In the genomic region with DNA sequence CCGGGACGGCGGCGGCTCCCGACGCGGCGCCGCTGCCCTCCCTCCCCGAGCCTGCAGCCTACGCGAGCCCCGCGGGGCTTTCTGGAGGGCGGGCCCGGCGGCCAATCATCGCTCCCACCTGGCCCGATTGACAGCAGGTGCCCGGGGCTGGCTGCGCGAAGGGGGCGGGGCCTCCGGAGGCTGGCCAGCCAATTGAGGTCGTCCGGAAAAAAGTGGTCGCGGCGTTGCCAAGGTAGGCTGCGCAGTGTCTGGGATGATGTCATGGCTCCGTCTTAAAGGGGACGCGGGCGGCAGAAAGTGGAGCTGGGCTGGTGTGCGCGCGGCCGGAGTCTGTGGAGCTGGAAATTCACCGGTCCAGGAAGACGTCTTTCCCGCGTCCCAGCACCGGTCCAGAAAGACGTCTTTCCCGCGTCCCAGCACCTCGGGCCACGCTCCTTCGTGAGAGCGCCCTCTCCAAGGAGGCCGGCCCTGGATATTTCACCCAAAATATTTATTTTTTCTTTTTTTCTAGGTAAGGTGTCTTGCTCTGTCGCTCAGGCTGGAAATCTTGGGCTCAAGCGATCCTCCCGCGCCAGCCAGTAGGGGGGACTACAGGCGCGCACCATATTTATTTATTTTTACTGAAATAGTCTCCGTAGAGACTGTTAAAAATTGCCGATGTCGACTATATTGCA, we compare ENCODE assay signal across 1 cellular context.
TF ChIP-seq lines count a peak whose summit lies in the region.

TSS of gene ACTR1B (minus strand) at position 83 of the 674 bp plus-strand sequence. CDS start 154 bp downstream, outside the sequence.

TF ChIP-seq in K562, 482 proteins besides CTCF, POLR2A, EP300 and RAD21 (continued from another document and continues in another):
- TF ChIP-seq, protein P1, sequence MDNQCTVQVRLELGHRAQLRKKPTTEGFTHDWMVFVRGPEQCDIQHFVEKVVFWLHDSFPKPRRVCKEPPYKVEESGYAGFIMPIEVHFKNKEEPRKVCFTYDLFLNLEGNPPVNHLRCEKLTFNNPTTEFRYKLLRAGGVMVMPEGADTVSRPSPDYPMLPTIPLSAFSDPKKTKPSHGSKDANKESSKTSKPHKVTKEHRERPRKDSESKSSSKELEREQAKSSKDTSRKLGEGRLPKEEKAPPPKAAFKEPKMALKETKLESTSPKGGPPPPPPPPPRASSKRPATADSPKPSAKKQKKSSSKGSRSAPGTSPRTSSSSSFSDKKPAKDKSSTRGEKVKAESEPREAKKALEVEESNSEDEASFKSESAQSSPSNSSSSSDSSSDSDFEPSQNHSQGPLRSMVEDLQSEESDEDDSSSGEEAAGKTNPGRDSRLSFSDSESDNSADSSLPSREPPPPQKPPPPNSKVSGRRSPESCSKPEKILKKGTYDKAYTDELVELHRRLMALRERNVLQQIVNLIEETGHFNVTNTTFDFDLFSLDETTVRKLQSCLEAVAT (IDR thresholded peaks at IDR 0.05) = no peak; a peak in 1 of 4 replicates
- TF ChIP-seq SMC3 (conservative IDR thresholded peaks at IDR 0.05; ENCODE audit: insufficient read depth, low read depth, low read length) = 0 out of 2 replicates have a peak, but pooled peaks have one; percentile 1
- TF ChIP-seq BACH1 (tag; IDR thresholded peaks at IDR 0.05) = no peak
- TF ChIP-seq CHD2 (IDR thresholded peaks at IDR 0.05; ENCODE audit: low read depth, low read length) = peak; percentile 66
- no peak for TF ChIP-seq ZNF695 (CRISPR knock-in tag; IDR thresholded peaks at IDR 0.05)
- TF ChIP-seq TOE1 (IDR thresholded peaks at IDR 0.05; ENCODE audit: borderline replicate concordance) = peak; percentile 81; the same call in 1 of the 2 replicates
- no peak for TF ChIP-seq TOE1 (CRISPR knock-in tag; IDR thresholded peaks at IDR 0.05; ENCODE audit: borderline replicate concordance, low read depth)
- TF ChIP-seq FOXK2 (conservative IDR thresholded peaks at IDR 0.05 in 1 of 2, IDR thresholded peaks at IDR 0.05 in 1 of 2; ENCODE audit: low read depth in 2 of 2) = peak in 1 of 2 experiments; percentile 52; a peak in 1 of 4 replicates
- TF ChIP-seq MAZ (CRISPR knock-in tag; conservative IDR thresholded peaks at IDR 0.05 in 1 of 2, IDR thresholded peaks at IDR 0.05 in 1 of 2) = peak in 1 of 2 experiments; percentile 43; a peak in 1 of 4 replicates
- TF ChIP-seq HMGN3 (IDR thresholded peaks at IDR 0.05; ENCODE audit: borderline replicate concordance, extremely low read depth, insufficient read length, low read depth, low read length) = peak; percentile 91
- no peak; the same call in 1 of the 2 replicates for TF ChIP-seq ARID1B (IDR thresholded peaks at IDR 0.05)
- peak; percentile 60; the same call in 1 of the 2 replicates for TF ChIP-seq GTF2E2 (tag; IDR thresholded peaks at IDR 0.05)
- TF ChIP-seq NBN (IDR thresholded peaks at IDR 0.05; ENCODE audit: low read depth) = peak; percentile 52; the same call in 1 of the 2 replicates
- TF ChIP-seq ELF4 (CRISPR knock-in tag; IDR thresholded peaks at IDR 0.05) = no peak
- no peak for TF ChIP-seq CREBBP (IDR thresholded peaks at IDR 0.05; ENCODE audit: low read depth, low read length)
- TF ChIP-seq PCBP2 (IDR thresholded peaks at IDR 0.05; ENCODE audit: low read depth, low read length, poor library complexity, severe bottlenecking) = no peak
- no peak for TF ChIP-seq U2AF2 (optimal IDR thresholded peaks at IDR 0.05; ENCODE audit: low read depth, low read length)
- TF ChIP-seq ZNF561 (CRISPR knock-in tag; conservative IDR thresholded peaks at IDR 0.05) = no peak; the same call in 1 of the 2 replicates
- peak; percentile 86 for TF ChIP-seq E2F3 (CRISPR knock-in tag; IDR thresholded peaks at IDR 0.05)
- TF ChIP-seq ILK (tag; IDR thresholded peaks at IDR 0.05; ENCODE audit: borderline replicate concordance, low read depth) = no peak
- 0 out of 2 replicates have a peak, but pooled peaks have one; percentile 36 for TF ChIP-seq HDAC2 (IDR thresholded peaks at IDR 0.05)
- TF ChIP-seq, protein P2, sequence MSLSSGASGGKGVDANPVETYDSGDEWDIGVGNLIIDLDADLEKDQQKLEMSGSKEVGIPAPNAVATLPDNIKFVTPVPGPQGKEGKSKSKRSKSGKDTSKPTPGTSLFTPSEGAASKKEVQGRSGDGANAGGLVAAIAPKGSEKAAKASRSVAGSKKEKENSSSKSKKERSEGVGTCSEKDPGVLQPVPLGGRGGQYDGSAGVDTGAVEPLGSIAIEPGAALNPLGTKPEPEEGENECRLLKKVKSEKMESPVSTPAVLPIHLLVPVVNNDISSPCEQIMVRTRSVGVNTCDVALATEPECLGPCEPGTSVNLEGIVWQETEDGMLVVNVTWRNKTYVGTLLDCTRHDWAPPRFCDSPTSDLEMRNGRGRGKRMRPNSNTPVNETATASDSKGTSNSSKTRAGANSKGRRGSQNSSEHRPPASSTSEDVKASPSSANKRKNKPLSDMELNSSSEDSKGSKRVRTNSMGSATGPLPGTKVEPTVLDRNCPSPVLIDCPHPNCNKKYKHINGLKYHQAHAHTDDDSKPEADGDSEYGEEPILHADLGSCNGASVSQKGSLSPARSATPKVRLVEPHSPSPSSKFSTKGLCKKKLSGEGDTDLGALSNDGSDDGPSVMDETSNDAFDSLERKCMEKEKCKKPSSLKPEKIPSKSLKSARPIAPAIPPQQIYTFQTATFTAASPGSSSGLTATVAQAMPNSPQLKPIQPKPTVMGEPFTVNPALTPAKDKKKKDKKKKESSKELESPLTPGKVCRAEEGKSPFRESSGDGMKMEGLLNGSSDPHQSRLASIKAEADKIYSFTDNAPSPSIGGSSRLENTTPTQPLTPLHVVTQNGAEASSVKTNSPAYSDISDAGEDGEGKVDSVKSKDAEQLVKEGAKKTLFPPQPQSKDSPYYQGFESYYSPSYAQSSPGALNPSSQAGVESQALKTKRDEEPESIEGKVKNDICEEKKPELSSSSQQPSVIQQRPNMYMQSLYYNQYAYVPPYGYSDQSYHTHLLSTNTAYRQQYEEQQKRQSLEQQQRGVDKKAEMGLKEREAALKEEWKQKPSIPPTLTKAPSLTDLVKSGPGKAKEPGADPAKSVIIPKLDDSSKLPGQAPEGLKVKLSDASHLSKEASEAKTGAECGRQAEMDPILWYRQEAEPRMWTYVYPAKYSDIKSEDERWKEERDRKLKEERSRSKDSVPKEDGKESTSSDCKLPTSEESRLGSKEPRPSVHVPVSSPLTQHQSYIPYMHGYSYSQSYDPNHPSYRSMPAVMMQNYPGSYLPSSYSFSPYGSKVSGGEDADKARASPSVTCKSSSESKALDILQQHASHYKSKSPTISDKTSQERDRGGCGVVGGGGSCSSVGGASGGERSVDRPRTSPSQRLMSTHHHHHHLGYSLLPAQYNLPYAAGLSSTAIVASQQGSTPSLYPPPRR (CRISPR knock-in tag; IDR thresholded peaks at IDR 0.05; ENCODE audit: borderline replicate concordance) = no peak
- no peak for TF ChIP-seq DDX20 (tag; IDR thresholded peaks at IDR 0.05; ENCODE audit: low read depth)
- no peak for TF ChIP-seq BCLAF1 (IDR thresholded peaks at IDR 0.05; ENCODE audit: borderline replicate concordance in 1 of 2, control insufficient read depth in 1 of 2, low read depth in 2 of 2, low read length in 1 of 2)
- no peak for TF ChIP-seq SMARCA5 (IDR thresholded peaks at IDR 0.05)
- TF ChIP-seq ZNF277 (CRISPR knock-in tag; IDR thresholded peaks at IDR 0.05; ENCODE audit: borderline replicate concordance) = no peak
- TF ChIP-seq HDGF (IDR thresholded peaks at IDR 0.05) = no peak
- peak; percentile 62; the same call in 1 of the 2 replicates for TF ChIP-seq KAT7 (CRISPR knock-in tag; IDR thresholded peaks at IDR 0.05; ENCODE audit: borderline replicate concordance)
- no peak for TF ChIP-seq ZNF23 (CRISPR knock-in tag; IDR thresholded peaks at IDR 0.05)
- TF ChIP-seq ASH1L (IDR thresholded peaks at IDR 0.05; ENCODE audit: borderline replicate concordance, low read depth, partially characterized antibody) = peak; percentile 42
- peak; percentile 71 for TF ChIP-seq C11orf30 (IDR thresholded peaks at IDR 0.05; ENCODE audit: low read depth)
- no peak for TF ChIP-seq TEAD2 (tag; IDR thresholded peaks at IDR 0.05)
- TF ChIP-seq TEAD1 (CRISPR knock-in tag; IDR thresholded peaks at IDR 0.05) = no peak
- TF ChIP-seq, protein P3, sequence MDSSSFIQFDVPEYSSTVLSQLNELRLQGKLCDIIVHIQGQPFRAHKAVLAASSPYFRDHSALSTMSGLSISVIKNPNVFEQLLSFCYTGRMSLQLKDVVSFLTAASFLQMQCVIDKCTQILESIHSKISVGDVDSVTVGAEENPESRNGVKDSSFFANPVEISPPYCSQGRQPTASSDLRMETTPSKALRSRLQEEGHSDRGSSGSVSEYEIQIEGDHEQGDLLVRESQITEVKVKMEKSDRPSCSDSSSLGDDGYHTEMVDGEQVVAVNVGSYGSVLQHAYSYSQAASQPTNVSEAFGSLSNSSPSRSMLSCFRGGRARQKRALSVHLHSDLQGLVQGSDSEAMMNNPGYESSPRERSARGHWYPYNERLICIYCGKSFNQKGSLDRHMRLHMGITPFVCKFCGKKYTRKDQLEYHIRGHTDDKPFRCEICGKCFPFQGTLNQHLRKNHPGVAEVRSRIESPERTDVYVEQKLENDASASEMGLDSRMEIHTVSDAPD (CRISPR knock-in tag; IDR thresholded peaks at IDR 0.05) = no peak
- peak; percentile 90 for TF ChIP-seq EP400 (IDR thresholded peaks at IDR 0.05)
- TF ChIP-seq MAFF (IDR thresholded peaks at IDR 0.05; ENCODE audit: low read length) = peak; percentile 65
- TF ChIP-seq ZSCAN29 (IDR thresholded peaks at IDR 0.05) = no peak
- no peak for TF ChIP-seq THRAP3 (IDR thresholded peaks at IDR 0.05; ENCODE audit: borderline replicate concordance)
- peak; percentile 65; the same call in 1 of the 2 replicates for TF ChIP-seq FOSL1 (tag; conservative IDR thresholded peaks at IDR 0.05)
- no peak for TF ChIP-seq ARHGAP35 (IDR thresholded peaks at IDR 0.05; ENCODE audit: partially characterized antibody)
- TF ChIP-seq PATZ1 (CRISPR knock-in tag; IDR thresholded peaks at IDR 0.05; ENCODE audit: borderline replicate concordance) = no peak
- 0 out of 2 replicates have a peak, but pooled peaks have one; percentile 13 for TF ChIP-seq ZNF75A (CRISPR knock-in tag; IDR thresholded peaks at IDR 0.05)
- no peak for TF ChIP-seq HIVEP1 (CRISPR knock-in tag; IDR thresholded peaks at IDR 0.05)
- TF ChIP-seq, protein P4, sequence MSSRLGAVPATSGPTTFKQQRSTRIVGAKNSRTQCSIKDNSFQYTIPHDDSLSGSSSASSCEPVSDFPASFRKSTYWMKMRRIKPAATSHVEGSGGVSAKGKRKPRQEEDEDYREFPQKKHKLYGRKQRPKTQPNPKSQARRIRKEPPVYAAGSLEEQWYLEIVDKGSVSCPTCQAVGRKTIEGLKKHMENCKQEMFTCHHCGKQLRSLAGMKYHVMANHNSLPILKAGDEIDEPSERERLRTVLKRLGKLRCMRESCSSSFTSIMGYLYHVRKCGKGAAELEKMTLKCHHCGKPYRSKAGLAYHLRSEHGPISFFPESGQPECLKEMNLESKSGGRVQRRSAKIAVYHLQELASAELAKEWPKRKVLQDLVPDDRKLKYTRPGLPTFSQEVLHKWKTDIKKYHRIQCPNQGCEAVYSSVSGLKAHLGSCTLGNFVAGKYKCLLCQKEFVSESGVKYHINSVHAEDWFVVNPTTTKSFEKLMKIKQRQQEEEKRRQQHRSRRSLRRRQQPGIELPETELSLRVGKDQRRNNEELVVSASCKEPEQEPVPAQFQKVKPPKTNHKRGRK (tag; IDR thresholded peaks at IDR 0.05) = no peak
- peak; percentile 87 for TF ChIP-seq CXXC5 (CRISPR knock-in tag; IDR thresholded peaks at IDR 0.05)
- peak; percentile 57; the same call in 1 of the 2 replicates for TF ChIP-seq FOXJ2 (tag; IDR thresholded peaks at IDR 0.05)
- no peak for TF ChIP-seq ZNF696 (CRISPR knock-in tag; conservative IDR thresholded peaks at IDR 0.05)
- no peak for TF ChIP-seq LEF1 (IDR thresholded peaks at IDR 0.05)
